Comparison of ENCODE assay signal across 9 cellular contexts in genomic region chr12:105933671-105934665, GRCh38.
DNase-seq lines count a peak whose midpoint lies in the region; ATAC-seq, FAIRE-seq and TF ChIP-seq lines count a peak whose summit lies in the region.
"Had no signal": no experiment of that assay in that cellular context is flagged by ENCODE, and none has a peak within 500 bp of the region (broad histone marks: within the 10 kb centered on the region; RNA-seq: fewer than 3 reads in every experiment).

No MANE protein-coding gene starts in this region.

- H3K27ac ChIP-seq in astrocyte (ENCODE audit: low read depth, low read length), result peak overlapping the region; percentile 63

- no peaks in the 10 kb centered on the region for H3K27me3 ChIP-seq in astrocyte (ENCODE audit: insufficient read depth, low read length)
- no peaks in the 10 kb centered on the region for H3K27me3 ChIP-seq in kidney epithelial cell (ENCODE audit: control insufficient read depth, insufficient read depth, low read length)
- no peaks in the 10 kb centered on the region for H3K27me3 ChIP-seq in BE2C

- H3K4me1 Mint-ChIP-seq in T-helper 2 cell treated with Interferon-gamma antibody and Interleukin-4, amounts not matched to agents 5 μg/mL and 100 μg/mL, for 36 hours (ENCODE audit: low read depth), result peaks cover 2% of the 10 kb centered on the region
- H3K4me1 Mint-ChIP-seq in astrocyte (ENCODE audit: low read depth, unreplicated experiment), result peaks cover 40% of the 10 kb centered on the region

- H3K79me2 ChIP-seq in astrocyte (ENCODE audit: insufficient read depth, low read length), result no peaks in the 10 kb centered on the region

- H3K4me3 ChIP-seq in astrocyte (ENCODE audit: insufficient read depth, low read depth, low read length) (no peak overlapping the region), kidney epithelial cell (ENCODE audit: low read depth, low read length) (no peak overlapping the region), BE2C (ENCODE audit: low read depth, low read length) (no peak overlapping the region)

- no peaks in the 10 kb centered on the region for H3K9me3 Mint-ChIP-seq in T-helper 2 cell treated with Interferon-gamma antibody and Interleukin-4, amounts not matched to agents 5 μg/mL and 100 μg/mL, for 36 hours
- H3K9me3 Mint-ChIP-seq in astrocyte (ENCODE audit: unreplicated experiment), result no peaks in the 10 kb centered on the region

- peak overlapping the region; percentile 0 for H3K4me3 Mint-ChIP-seq in T-helper 2 cell treated with Interferon-gamma antibody and Interleukin-4, amounts not matched to agents 5 μg/mL and 100 μg/mL, for 36 hours
- peak overlapping the region; percentile 52 for H3K4me3 Mint-ChIP-seq in astrocyte (ENCODE audit: unreplicated experiment)

- no peaks in the 10 kb centered on the region for H3K36me3 Mint-ChIP-seq in T-helper 2 cell treated with Interferon-gamma antibody and Interleukin-4, amounts not matched to agents 5 μg/mL and 100 μg/mL, for 36 hours (ENCODE audit: low read depth)
- peaks cover 2% of the 10 kb centered on the region for H3K36me3 Mint-ChIP-seq in astrocyte (ENCODE audit: low read depth, unreplicated experiment)

- FAIRE-seq in astrocyte (lab: Jason Lieb, UNC), result peak; percentile 88
- no peak for FAIRE-seq in urothelium cell line (lab: Jason Lieb, UNC)

- no peak overlapping the region for H3K27ac Mint-ChIP-seq in T-helper 2 cell treated with Interferon-gamma antibody and Interleukin-4, amounts not matched to agents 5 μg/mL and 100 μg/mL, for 36 hours
- peak overlapping the region; percentile 96 for H3K27ac Mint-ChIP-seq in astrocyte (ENCODE audit: unreplicated experiment)

- peaks cover 4% of the 10 kb centered on the region for H3K27me3 Mint-ChIP-seq in T-helper 2 cell treated with Interferon-gamma antibody and Interleukin-4, amounts not matched to agents 5 μg/mL and 100 μg/mL, for 36 hours (ENCODE audit: low read depth)
- H3K27me3 Mint-ChIP-seq in astrocyte (ENCODE audit: low read depth, unreplicated experiment), result no peaks in the 10 kb centered on the region

- no peaks in the 10 kb centered on the region for H4K20me1 ChIP-seq in astrocyte (ENCODE audit: insufficient read depth, low read length)

- H3K9ac ChIP-seq in astrocyte (ENCODE audit: low read length), result peak overlapping the region; percentile 49

- peak overlapping the region; percentile 67 for H3K4me2 ChIP-seq in astrocyte (ENCODE audit: low read length)

- TF ChIP-seq CTCF in astrocyte (IDR thresholded peaks at IDR 0.05; ENCODE audit: insufficient read depth, low read depth, low read length) (no peak), kidney epithelial cell (IDR thresholded peaks at IDR 0.05; ENCODE audit: insufficient read depth, low read length, poor library complexity, severe bottlenecking) (no peak), BE2C (IDR thresholded peaks at IDR 0.05; ENCODE audit: low read depth, low read length) (no peak)

- H3K36me3 ChIP-seq in astrocyte (ENCODE audit: insufficient read depth, low read length) (no peaks in the 10 kb centered on the region), kidney epithelial cell (ENCODE audit: control insufficient read depth, insufficient read depth, low read length) (no peaks in the 10 kb centered on the region), BE2C (no peaks in the 10 kb centered on the region)

- no peak for DNase-seq in T-helper 2 cell treated with Interferon-gamma antibody and Interleukin-4, amounts not matched to agents 5 μg/mL and 100 μg/mL, for 36 hours (ENCODE audit: low spot score)
- no peak for DNase-seq in T-helper 2 cell
- peak; percentile 99 for DNase-seq in astrocyte (ENCODE audit: low read depth)
- peak; percentile 88 for DNase-seq in kidney epithelial cell (ENCODE audit: low read depth)
- DNase-seq in urothelium cell line (ENCODE audit: low spot score), result peak; percentile 82
- DNase-seq in BE2C, result no peak
- DNase-seq in effector CD8-positive, alpha-beta T cell (lab: John Stamatoyannopoulos, UW), result no peak
- DNase-seq: stimulated activated CD4-positive, alpha-beta T cell treated with anti-CD3 and anti-CD28 coated beads, Interleukin-2, amount 100 ng/mL, for 24 hours had no signal

- peak overlapping the region; percentile 21 for H2AFZ ChIP-seq in astrocyte (ENCODE audit: low read depth, low read length)

- no peaks in the 10 kb centered on the region for H3K9me3 ChIP-seq in astrocyte (ENCODE audit: insufficient read depth, low read depth, low read length)
- no peaks in the 10 kb centered on the region for H3K9me3 ChIP-seq in BE2C

- H3K4me1 ChIP-seq in astrocyte (ENCODE audit: insufficient read depth, low read length), result peaks cover 27% of the 10 kb centered on the region
- H3K4me1 ChIP-seq in BE2C, result no peaks in the 10 kb centered on the region

- no peak for ATAC-seq in GM18870 (IDR thresholded peaks at IDR 0.05; ENCODE audit: unreplicated experiment)

Comparison
In these comparisons a context has a peak if more than half of its experiments do, and no peak if none do; other contexts are left out.
1. DNase-seq: peak in astrocyte (single experiment), kidney epithelial cell (single experiment) and urothelium cell line (single experiment); none in T-helper 2 cell treated with Interferon-gamma antibody and Interleukin-4, amounts not matched to agents 5 μg/mL and 100 μg/mL, for 36 hours (single experiment), T-helper 2 cell (0 of 5), BE2C (single experiment) and effector CD8-positive, alpha-beta T cell (single experiment).